In genomic region chr22:21615731-21616130, GRCh38 we compare ENCODE assay signal across 15 cellular contexts. TPM values are rescaled to one million over a fixed set of nuclear protein-coding genes. Genes with fewer than 3 reads are reported as not detected.
"Had no signal": no experiment of that assay in that cellular context is flagged by ENCODE, and none has a peak within 500 bp of the region (broad histone marks: within the 10 kb centered on the region; RNA-seq: fewer than 3 reads in every experiment).

No MANE protein-coding gene starts in this region.

- H3K4me3 ChIP-seq: ascending aorta, esophagus muscularis mucosa, tibial nerve had no signal

- H3K4me1 ChIP-seq: ascending aorta had no signal

- H3K27ac Mint-ChIP-seq: activated naive CD8-positive, alpha-beta T cell treated with anti-CD3 and anti-CD28 coated beads, Interleukin-2, amount 10 ng/mL, durations not matched to agents 7 days and 5 days had no signal

- H3K9me3 Mint-ChIP-seq: activated naive CD8-positive, alpha-beta T cell treated with anti-CD3 and anti-CD28 coated beads, Interleukin-2, amount 10 ng/mL, durations not matched to agents 7 days and 5 days; naive thymus-derived CD4-positive, alpha-beta T cell had no signal

- H3K27me3 ChIP-seq: ascending aorta, esophagus muscularis mucosa, neutrophil, tibial nerve had no signal

- H3K4me3 Mint-ChIP-seq: activated CD4-positive, alpha-beta T cell treated with anti-CD3 and anti-CD28 coated beads for 36 hours; activated naive CD8-positive, alpha-beta T cell treated with anti-CD3 and anti-CD28 coated beads, Interleukin-2, amount 10 ng/mL, durations not matched to agents 7 days and 5 days; naive thymus-derived CD4-positive, alpha-beta T cell had no signal

- H3K9me3 ChIP-seq: ascending aorta, esophagus muscularis mucosa, neutrophil, tibial nerve had no signal

- H3K27ac ChIP-seq: ascending aorta, esophagus muscularis mucosa, neutrophil, tibial nerve had no signal

- DNase-seq: activated CD4-positive, alpha-beta T cell treated with anti-CD3 and anti-CD28 coated beads for 36 hours; activated CD8-positive, alpha-beta memory T cell treated with anti-CD3 and anti-CD28 coated beads for 24 hours; activated naive CD8-positive, alpha-beta T cell treated with anti-CD3 and anti-CD28 coated beads, Interleukin-2, amount 10 ng/mL, durations not matched to agents 7 days and 5 days; left cardiac atrium; naive thymus-derived CD4-positive, alpha-beta T cell; posterior cingulate gyrus; right cardiac atrium; small intestine; T1000 had no signal

- H3K4me1 Mint-ChIP-seq: activated naive CD8-positive, alpha-beta T cell treated with anti-CD3 and anti-CD28 coated beads, Interleukin-2, amount 10 ng/mL, durations not matched to agents 7 days and 5 days had no signal

- ATAC-seq: activated CD4-positive, alpha-beta T cell treated with anti-CD3 and anti-CD28 coated beads for 36 hours; left cardiac atrium; naive thymus-derived CD4-positive, alpha-beta T cell; right cardiac atrium had no signal

- H3K27me3 Mint-ChIP-seq: activated CD4-positive, alpha-beta T cell treated with anti-CD3 and anti-CD28 coated beads for 36 hours; activated naive CD8-positive, alpha-beta T cell treated with anti-CD3 and anti-CD28 coated beads, Interleukin-2, amount 10 ng/mL, durations not matched to agents 7 days and 5 days; naive thymus-derived CD4-positive, alpha-beta T cell had no signal

RNA-seq across cellular contexts. Expression of gene CCDC116, which starts 16.8 kb away (rescaled TPM):
- total RNA-seq: ascending aorta, bronchial epithelial cell, lung microvascular endothelial cell had no signal
- polyA plus RNA-seq: naive thymus-derived CD4-positive, alpha-beta T cell had no signal
